13 cellular contexts compared by ENCODE assay signal in genomic region chr11:8061555-8062428, GRCh38. TPM values are rescaled to one million over a fixed set of nuclear protein-coding genes. Genes with fewer than 3 reads are reported as not detected.
"Had no signal": no experiment of that assay in that cellular context is flagged by ENCODE, and none has a peak within 500 bp of the region (broad histone marks: within the 10 kb centered on the region; RNA-seq: fewer than 3 reads in every experiment).

No MANE protein-coding gene starts in this region.

- H3K9me3 ChIP-seq: ascending aorta, tibial nerve had no signal

- H3K4me1 Mint-ChIP-seq: activated B cell treated with CpG ODN at 0.5 μM for 24 hours; activated naive CD8-positive, alpha-beta T cell treated with anti-CD3 and anti-CD28 coated beads, Interleukin-2, amount 10 ng/mL, durations not matched to agents 7 days and 5 days; naive B cell had no signal

- H3K36me3 ChIP-seq: ascending aorta, tibial nerve had no signal

- H3K4me3 ChIP-seq: ascending aorta, tibial nerve had no signal

- DNase-seq: activated B cell treated with CpG ODN at 0.5 μM for 24 hours; activated CD4-positive, alpha-beta T cell treated with anti-CD3 and anti-CD28 coated beads, Interleukin-2, amount 10 ng/mL, durations not matched to agents 24 days and 14 days; activated naive CD8-positive, alpha-beta T cell treated with anti-CD3 and anti-CD28 coated beads, Interleukin-2, amount 10 ng/mL, durations not matched to agents 7 days and 5 days; activated T-cell treated with anti-CD3 and anti-CD28 coated beads, Interleukin-2, amount 50 U/mL, for 4 hours; foreskin melanocyte; kidney; naive B cell; nucleus accumbens; stimulated activated CD4-positive, alpha-beta T cell treated with anti-CD3 and anti-CD28 coated beads, Interleukin-15, amount 100 ng/mL, for 24 hours; stimulated activated CD4-positive, alpha-beta T cell treated with anti-CD3 and anti-CD28 coated beads, Interleukin-4, amount 100 ng/mL, for 4 hours; T-helper 2 cell had no signal

- H3K9me3 Mint-ChIP-seq: activated B cell treated with CpG ODN at 0.5 μM for 24 hours; activated CD4-positive, alpha-beta T cell treated with anti-CD3 and anti-CD28 coated beads, Interleukin-2, amount 10 ng/mL, durations not matched to agents 24 days and 14 days; activated naive CD8-positive, alpha-beta T cell treated with anti-CD3 and anti-CD28 coated beads, Interleukin-2, amount 10 ng/mL, durations not matched to agents 7 days and 5 days; activated T-cell treated with anti-CD3 and anti-CD28 coated beads, Interleukin-2, amount 50 U/mL, for 4 hours; naive B cell had no signal

- H3K36me3 Mint-ChIP-seq: activated naive CD8-positive, alpha-beta T cell treated with anti-CD3 and anti-CD28 coated beads, Interleukin-2, amount 10 ng/mL, durations not matched to agents 7 days and 5 days; naive B cell had no signal

- H3K4me3 Mint-ChIP-seq: activated B cell treated with CpG ODN at 0.5 μM for 24 hours; activated CD4-positive, alpha-beta T cell treated with anti-CD3 and anti-CD28 coated beads, Interleukin-2, amount 10 ng/mL, durations not matched to agents 24 days and 14 days; activated naive CD8-positive, alpha-beta T cell treated with anti-CD3 and anti-CD28 coated beads, Interleukin-2, amount 10 ng/mL, durations not matched to agents 7 days and 5 days; activated T-cell treated with anti-CD3 and anti-CD28 coated beads, Interleukin-2, amount 50 U/mL, for 4 hours; naive B cell had no signal

- H3K27ac Mint-ChIP-seq: activated B cell treated with CpG ODN at 0.5 μM for 24 hours; activated CD4-positive, alpha-beta T cell treated with anti-CD3 and anti-CD28 coated beads, Interleukin-2, amount 10 ng/mL, durations not matched to agents 24 days and 14 days; activated naive CD8-positive, alpha-beta T cell treated with anti-CD3 and anti-CD28 coated beads, Interleukin-2, amount 10 ng/mL, durations not matched to agents 7 days and 5 days had no signal

- ATAC-seq: activated T-cell treated with anti-CD3 and anti-CD28 coated beads, Interleukin-2, amount 50 U/mL, for 4 hours had no signal

- H3K27me3 ChIP-seq: ascending aorta, tibial nerve had no signal

- H3K27me3 Mint-ChIP-seq: activated CD4-positive, alpha-beta T cell treated with anti-CD3 and anti-CD28 coated beads, Interleukin-2, amount 10 ng/mL, durations not matched to agents 24 days and 14 days had no signal

RNA-seq across cellular contexts. Expression of gene TUB, which starts 19.2 kb away (rescaled TPM):
- total RNA-seq: activated B cell treated with CpG ODN at 0.5 μM for 24 hours had no signal
